8 cellular contexts compared by ENCODE assay signal in the genomic region with DNA sequence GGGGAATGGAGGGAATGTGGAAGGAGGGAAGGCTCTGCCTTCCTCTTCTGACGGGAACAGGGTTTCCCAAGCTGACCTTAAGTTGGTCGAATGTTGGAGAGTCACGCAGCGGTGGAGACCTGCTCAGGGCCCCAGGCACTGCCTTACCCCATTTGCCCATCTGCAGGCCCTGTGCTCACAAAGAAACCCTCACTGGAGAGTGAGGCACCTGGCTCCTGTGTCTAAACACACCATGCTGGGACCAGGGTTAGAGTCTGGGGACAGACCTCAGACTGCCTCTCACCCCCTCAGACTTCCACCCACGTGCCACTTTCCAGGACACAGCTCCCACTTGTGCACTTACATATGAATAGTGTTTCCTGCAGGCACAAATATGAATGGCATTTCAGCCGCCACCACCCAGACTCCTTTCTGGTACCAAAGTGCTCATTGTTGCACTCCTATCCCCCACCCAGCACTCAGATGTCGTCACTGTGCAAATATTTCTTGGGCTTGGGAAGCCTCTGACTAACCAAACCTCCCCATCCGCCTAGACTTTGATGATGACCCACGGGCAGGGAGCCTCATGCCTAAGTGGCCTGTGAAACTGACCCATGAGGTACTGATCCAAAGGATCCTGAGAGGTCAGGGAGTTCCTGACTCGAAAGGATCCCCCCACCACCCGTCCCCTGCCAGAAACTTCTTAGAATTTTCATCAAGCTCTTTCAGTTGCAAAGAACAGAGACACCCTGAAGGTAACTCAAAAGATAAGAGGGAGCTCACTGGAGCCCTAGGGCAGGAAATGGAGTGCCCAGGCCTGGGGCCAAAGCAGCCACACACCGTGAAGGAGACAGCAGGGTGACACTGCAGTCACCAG.
A peak's percentile ranks its signal among the peaks of the same experiment; 100 is the strongest.
DNase-seq lines count a peak whose midpoint lies in the region; ATAC-seq and TF ChIP-seq lines count a peak whose summit lies in the region.

No MANE protein-coding gene starts in this region.

- TF ChIP-seq POLR2A in stomach (IDR thresholded peaks at IDR 0.05) = no peak

- peaks cover 45% of the 10 kb centered on the region for H3K4me1 Mint-ChIP-seq in activated B cell treated with CpG ODN at 0.5 μM for 24 hours

- no peaks in the 10 kb centered on the region for H3K36me3 ChIP-seq in HAP-1 (replicated peaks)
- H3K36me3 ChIP-seq in stomach = peaks cover 0 to 18% (median 12%) of the 10 kb centered on the region in 4 donors

- H3K27me3 ChIP-seq in HAP-1 (ENCODE audit: low read depth) = no peaks in the 10 kb centered on the region
- H3K27me3 ChIP-seq in stomach = no peaks in the 10 kb centered on the region

- peak; percentile 67 to 75 for DNase-seq in HAP-1 (ENCODE audit: low spot score in 2 of 2)
- DNase-seq in activated B cell treated with CpG ODN at 0.5 μM for 24 hours = no peak
- peak; percentile 74 for DNase-seq in iPS-NIHi11 (ENCODE audit: low spot score)
- no peak for DNase-seq in stomach

- TF ChIP-seq CTCF in activated B cell treated with CpG ODN at 0.5 μM for 24 hours (IDR thresholded peaks at IDR 0.05) (no peak), stomach (IDR thresholded peaks at IDR 0.05) (no peak)

- H3K4me3 Mint-ChIP-seq in activated B cell treated with CpG ODN at 0.5 μM for 24 hours = no peak overlapping the region

- H3K4me1 ChIP-seq in HAP-1 (peaks cover 27% of the 10 kb centered on the region), stomach (peaks cover 37 to 72% (median 57%) of the 10 kb centered on the region in 4 donors)

- ATAC-seq in activated B cell treated with CpG ODN at 0.5 μM for 24 hours (ENCODE audit: low read depth) (no peak), GM21737 (IDR thresholded peaks at IDR 0.05; ENCODE audit: unreplicated experiment) (no peak), GM21367 (IDR thresholded peaks at IDR 0.05; ENCODE audit: unreplicated experiment) (no peak), HG03095 (IDR thresholded peaks at IDR 0.05; ENCODE audit: unreplicated experiment) (no peak), GM21381 (IDR thresholded peaks at IDR 0.05; ENCODE audit: unreplicated experiment) (no peak)

- H3K9me3 ChIP-seq in HAP-1 (no peaks in the 10 kb centered on the region), stomach (no peaks in the 10 kb centered on the region)

- peak overlapping the region in 4 of 5 donors; percentile 50 to 87 (median 70) for H3K27ac ChIP-seq in stomach

- POLR2A ChIA-PET in activated B cell treated with CpG ODN at 0.5 μM for 24 hours (lab: Charles Lee) = no interaction called here

- no peaks in the 10 kb centered on the region for H3K9me3 Mint-ChIP-seq in activated B cell treated with CpG ODN at 0.5 μM for 24 hours

- no peak for TF ChIP-seq EP300 in stomach (IDR thresholded peaks at IDR 0.05)

- intact Hi-C loops in activated B cell treated with CpG ODN at 0.5 μM for 24 hours (cut with micrococcal nuclease) (no loop called here), stomach (cut with DNase I; ENCODE audit: low total_unique reads) (no loop called here)

- H3K27me3 Mint-ChIP-seq in activated B cell treated with CpG ODN at 0.5 μM for 24 hours = no peaks in the 10 kb centered on the region

- peaks cover 41% of the 10 kb centered on the region for H3K36me3 Mint-ChIP-seq in activated B cell treated with CpG ODN at 0.5 μM for 24 hours (ENCODE audit: low read depth)

- in situ Hi-C loops in HAP-1 (cut with MboI; ENCODE audit: low sequenced_read_pairs) = no loop called here

- H3K27ac Mint-ChIP-seq in activated B cell treated with CpG ODN at 0.5 μM for 24 hours = peak overlapping the region; percentile 79

- no peak overlapping the region for H3K4me3 ChIP-seq in HAP-1
- H3K4me3 ChIP-seq in stomach = no peak overlapping the region

- CTCF ChIA-PET in activated B cell treated with CpG ODN at 0.5 μM for 24 hours (lab: Charles Lee) = no interaction called here

- WGBS in stomach, 5 donors = 66 to 77% (median 75%) methylated on average over 12 of the region's 12 CpGs

Comparison
In these comparisons a context has a peak if more than half of its experiments do, and no peak if none do; other contexts are left out.
1. DNase-seq: peak in HAP-1 (2 of 2) and iPS-NIHi11 (single experiment); none in activated B cell treated with CpG ODN at 0.5 μM for 24 hours (single experiment) and stomach (single experiment).